17 cellular contexts compared by ENCODE assay signal in genomic region chr10:132534348-132535064, GRCh38.
DNase-seq lines count a peak whose midpoint lies in the region; ATAC-seq and TF ChIP-seq lines count a peak whose summit lies in the region.
"Had no signal": no experiment of that assay in that cellular context is flagged by ENCODE, and none has a peak within 500 bp of the region (broad histone marks: within the 10 kb centered on the region; RNA-seq: fewer than 3 reads in every experiment).

No MANE protein-coding gene starts in this region.

- peaks cover 6% of the 10 kb centered on the region for H3K36me3 Mint-ChIP-seq in stimulated activated effector memory CD8-positive, alpha-beta T cell treated with anti-CD3 and anti-CD28 coated beads, Interleukin-12 subunit alpha, Interleukin-12 subunit beta, amount 100 ng/mL, for 72 hours

- H3K27me3 ChIP-seq in RWPE2 (ENCODE audit: insufficient read depth, poor library complexity, severe bottlenecking), result no peaks in the 10 kb centered on the region

- no peak overlapping the region for H3K27ac Mint-ChIP-seq in stimulated activated effector memory CD8-positive, alpha-beta T cell treated with anti-CD3 and anti-CD28 coated beads, Interleukin-12 subunit alpha, Interleukin-12 subunit beta, amount 100 ng/mL, for 72 hours
- H3K27ac Mint-ChIP-seq: CD8-positive, alpha-beta T cell had no signal

- TF ChIP-seq CTCF in RWPE2 (IDR thresholded peaks at IDR 0.05; ENCODE audit: poor library complexity, severe bottlenecking), result no peak

- peaks cover 14% of the 10 kb centered on the region for H3K4me1 ChIP-seq in RWPE2 (ENCODE audit: insufficient read depth, poor library complexity, severe bottlenecking)
- H3K4me1 ChIP-seq: foreskin keratinocyte had no signal

- peak; percentile 5 for DNase-seq in activated CD4-positive, CD25-positive, alpha-beta regulatory T cell treated with anti-CD3 and anti-CD28 coated beads, Interleukin-2, amount 50 U/mL, for 72 hours
- no peak for DNase-seq in activated CD4-positive, CD25-positive, alpha-beta regulatory T cell (lab: John Stamatoyannopoulos, UW)
- DNase-seq in RWPE2 (ENCODE audit: low spot score), result no peak
- DNase-seq in kidney tubule cell (ENCODE audit: low spot score), result peak; percentile 61
- no peak for DNase-seq in stimulated activated effector memory CD8-positive, alpha-beta T cell treated with anti-CD3 and anti-CD28 coated beads, Interleukin-12 subunit alpha, Interleukin-12 subunit beta, amount 100 ng/mL, for 72 hours (ENCODE audit: low spot score in 2 of 2)
- no peak for DNase-seq in stimulated activated CD4-positive, alpha-beta T cell treated with anti-CD3 and anti-CD28 coated beads, Interleukin-4, amount 100 ng/mL, for 1 hour
- no peak for DNase-seq in dedifferentiated amniotic fluid mesenchymal stem cell (ENCODE audit: extremely low spot score)
- no peak for DNase-seq in HuH-7.5 (ENCODE audit: low spot score)
- DNase-seq: activated naive CD4-positive, alpha-beta T cell treated with Interleukin-2 at 50 U/mL for 16 hours; CD8-positive, alpha-beta T cell; foreskin keratinocyte; NCI-H1694; NCI-H446; substantia nigra had no signal

- H3K4me3 ChIP-seq in RWPE2 (ENCODE audit: severe bottlenecking), result no peak overlapping the region
- H3K4me3 ChIP-seq: SK-N-MC had no signal

- peaks cover 10% of the 10 kb centered on the region for H3K9me3 ChIP-seq in RWPE2 (ENCODE audit: severe bottlenecking)

- H3K4me1 Mint-ChIP-seq in stimulated activated effector memory CD8-positive, alpha-beta T cell treated with anti-CD3 and anti-CD28 coated beads, Interleukin-12 subunit alpha, Interleukin-12 subunit beta, amount 100 ng/mL, for 72 hours, result peaks cover 20% of the 10 kb centered on the region

- H3K9me3 Mint-ChIP-seq in stimulated activated effector memory CD8-positive, alpha-beta T cell treated with anti-CD3 and anti-CD28 coated beads, Interleukin-12 subunit alpha, Interleukin-12 subunit beta, amount 100 ng/mL, for 72 hours, result peaks cover 5% of the 10 kb centered on the region

- no peaks in the 10 kb centered on the region for H3K36me3 ChIP-seq in RWPE2 (ENCODE audit: low read depth)

- no peak for ATAC-seq in RWPE2 (ENCODE audit: low read depth)
- no peak for ATAC-seq in stimulated activated effector memory CD8-positive, alpha-beta T cell treated with anti-CD3 and anti-CD28 coated beads, Interleukin-12 subunit alpha, Interleukin-12 subunit beta, amount 100 ng/mL, for 72 hours
- ATAC-seq: CD8-positive, alpha-beta T cell; foreskin keratinocyte had no signal

- peak overlapping the region; percentile 94 for H3K27ac ChIP-seq in RWPE2 (ENCODE audit: poor library complexity, severe bottlenecking)
- H3K27ac ChIP-seq: foreskin keratinocyte, parathyroid adenoma, SK-N-MC, VCaP had no signal

- peak overlapping the region; percentile 27 for H3K4me3 Mint-ChIP-seq in stimulated activated effector memory CD8-positive, alpha-beta T cell treated with anti-CD3 and anti-CD28 coated beads, Interleukin-12 subunit alpha, Interleukin-12 subunit beta, amount 100 ng/mL, for 72 hours
- H3K4me3 Mint-ChIP-seq: CD8-positive, alpha-beta T cell had no signal

Comparison
In these comparisons a context has a peak if more than half of its experiments do, and no peak if none do; other contexts are left out.
1. DNase-seq: peak in activated CD4-positive, CD25-positive, alpha-beta regulatory T cell treated with anti-CD3 and anti-CD28 coated beads, Interleukin-2, amount 50 U/mL, for 72 hours (single experiment) and kidney tubule cell (single experiment); none in activated CD4-positive, CD25-positive, alpha-beta regulatory T cell (0 of 4), RWPE2 (single experiment), stimulated activated effector memory CD8-positive, alpha-beta T cell treated with anti-CD3 and anti-CD28 coated beads, Interleukin-12 subunit alpha, Interleukin-12 subunit beta, amount 100 ng/mL, for 72 hours (0 of 2), stimulated activated CD4-positive, alpha-beta T cell treated with anti-CD3 and anti-CD28 coated beads, Interleukin-4, amount 100 ng/mL, for 1 hour (single experiment), dedifferentiated amniotic fluid mesenchymal stem cell (single experiment) and HuH-7.5 (single experiment).